Comparison of ENCODE assay signal across 15 cellular contexts in the genomic region with DNA sequence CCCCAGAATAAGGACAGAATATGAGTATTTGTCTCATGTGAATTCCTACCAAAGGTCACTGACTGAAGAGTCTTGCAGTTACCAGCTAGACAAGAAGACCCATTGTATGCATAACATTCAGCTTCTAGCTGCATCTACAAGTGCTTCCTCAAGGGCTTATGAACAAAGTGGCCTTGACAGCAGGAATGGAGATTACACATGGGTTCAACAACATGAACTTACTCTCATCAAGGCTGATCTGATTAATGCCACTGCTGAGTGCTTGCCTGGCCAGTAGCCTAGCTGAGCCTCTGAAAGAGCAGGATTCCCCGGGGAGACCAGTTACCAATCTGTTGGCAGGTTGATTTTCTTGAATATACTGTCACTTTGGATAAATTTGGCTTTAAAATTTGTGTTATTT.
DNase-seq lines count a peak whose midpoint lies in the region; ATAC-seq, FAIRE-seq and TF ChIP-seq lines count a peak whose summit lies in the region.
"Had no signal": no experiment of that assay in that cellular context is flagged by ENCODE, and none has a peak within 500 bp of the region (broad histone marks: within the 10 kb centered on the region; RNA-seq: fewer than 3 reads in every experiment).

No MANE protein-coding gene starts in this region.

- H3K9me3 ChIP-seq in BE2C, result 0 out of 2 replicates have a peak, but pooled peaks cover 2% of the 10 kb centered on the region
- H3K9me3 ChIP-seq in K562 (replicated peaks; ENCODE audit: control insufficient read depth, insufficient read depth, low read depth, low read length), result no peaks in the 10 kb centered on the region
- H3K9me3 ChIP-seq: esophagus squamous epithelium had no signal

- intact Hi-C loops in K562 (cut with micrococcal nuclease), result no loop called here

- TF ChIP-seq POLR2A in K562 (conservative IDR thresholded peaks at IDR 0.05), result no peak

- no peaks in the 10 kb centered on the region for H3K27me3 ChIP-seq in BE2C
- H3K27me3 ChIP-seq in K562 (ENCODE audit: control insufficient read depth in 2 of 2, insufficient read depth in 2 of 2, low read length in 2 of 2), result no peaks in the 10 kb centered on the region
- H3K27me3 ChIP-seq: esophagus squamous epithelium had no signal

- H3K27ac ChIP-seq in K562 (ENCODE audit: extremely low read depth, low read depth, low read length), result no peak overlapping the region
- H3K27ac ChIP-seq: esophagus squamous epithelium, parathyroid adenoma had no signal

- H2AFZ ChIP-seq in K562 (ENCODE audit: low read depth, low read length), result no peak overlapping the region
- H2AFZ ChIP-seq: parathyroid adenoma had no signal

- no peaks in the 10 kb centered on the region for H4K20me1 ChIP-seq in K562 (replicated peaks; ENCODE audit: control insufficient read depth, insufficient read depth, low read length)

- 15% methylated on average over 1 of the region's 1 CpG for WGBS in K562 (ENCODE audit: insufficient coverage, low coverage, missing lambda C conversion rate)

- H3K4me1 Mint-ChIP-seq in T-helper 2 cell treated with Interferon-gamma antibody and Interleukin-4, amounts not matched to agents 5 μg/mL and 100 μg/mL, for 36 hours (ENCODE audit: low read depth), result peaks cover 3% of the 10 kb centered on the region

- FAIRE-seq in K562 (lab: Jason Lieb, UNC), result no peak
- FAIRE-seq: urothelium cell line had no signal

- no TSS peak for BruUV-seq in K562 (replicated peaks; lab: Mats Ljungman, UMichigan)

- CTCF ChIA-PET in K562 (lab: Yijun Ruan, JAX; ENCODE audit: low intra/inter-chr PET ratio), result no interaction called here

- DNase-seq in BE2C, result peak; percentile 93
- DNase-seq in K562 (ENCODE audit: extremely low read depth in 1 of 4, low spot score in 3 of 4), result no peak
- DNase-seq in cerebellum (ENCODE audit: low spot score), result no peak
- DNase-seq in T-helper 2 cell treated with Interferon-gamma antibody and Interleukin-4, amounts not matched to agents 5 μg/mL and 100 μg/mL, for 36 hours (ENCODE audit: low spot score), result no peak
- DNase-seq: activated CD8-positive, alpha-beta memory T cell treated with anti-CD3 and anti-CD28 coated beads, Interleukin-2, amount 50 U/mL, for 48 hours; esophagus squamous epithelium; NCI-H1092; NCI-H526 treated with DMSO at 0.1 percent for 48 hours; SHP77 had no signal

- in situ Hi-C loops in K562 (cut with MboI), result no loop called here

- no peak overlapping the region for H3K4me3 Mint-ChIP-seq in T-helper 2 cell treated with Interferon-gamma antibody and Interleukin-4, amounts not matched to agents 5 μg/mL and 100 μg/mL, for 36 hours

- no peak for TF ChIP-seq CTCF in BE2C (IDR thresholded peaks at IDR 0.05; ENCODE audit: low read depth, low read length)
- no peak for TF ChIP-seq CTCF in K562 (IDR thresholded peaks at IDR 0.05 in 2 of 3, conservative IDR thresholded peaks at IDR 0.05 in 1 of 3; ENCODE audit: insufficient read depth in 2 of 3, low read depth in 1 of 3, low read length in 3 of 3)

- no peaks in the 10 kb centered on the region for H3K9me1 ChIP-seq in K562 (ENCODE audit: control insufficient read depth, insufficient read depth, low read length)

- no peak for TF ChIP-seq EP300 in K562 (IDR thresholded peaks at IDR 0.05; ENCODE audit: low read length)

- H3K36me3 ChIP-seq in BE2C (no peaks in the 10 kb centered on the region; the same call in 1 of the 2 replicates), K562 (ENCODE audit: control insufficient read depth, insufficient read depth, low read length) (no peaks in the 10 kb centered on the region)
- H3K36me3 ChIP-seq: esophagus squamous epithelium had no signal

- TF ChIP-seq RAD21 in K562 (CRISPR knock-in tag; conservative IDR thresholded peaks at IDR 0.05 in 1 of 2, IDR thresholded peaks at IDR 0.05 in 1 of 2), result no peak

- no peaks in the 10 kb centered on the region for H3K79me2 ChIP-seq in K562 (ENCODE audit: control insufficient read depth, insufficient read depth, low read length)
- H3K79me2 ChIP-seq: parathyroid adenoma had no signal

- H3K4me1 ChIP-seq in BE2C (peaks cover 47% of the 10 kb centered on the region), K562 (replicated peaks in 1 of 2; ENCODE audit: control insufficient read depth in 2 of 2, insufficient read depth in 2 of 2, low read length in 2 of 2) (no peaks in the 10 kb centered on the region)
- H3K4me1 ChIP-seq: esophagus squamous epithelium, parathyroid adenoma had no signal

- no peaks in the 10 kb centered on the region for H3K36me3 Mint-ChIP-seq in T-helper 2 cell treated with Interferon-gamma antibody and Interleukin-4, amounts not matched to agents 5 μg/mL and 100 μg/mL, for 36 hours (ENCODE audit: low read depth)

- POLR2A ChIA-PET in K562 (lab: Yijun Ruan, JAX), result no interaction called here

- H3K27ac Mint-ChIP-seq in T-helper 2 cell treated with Interferon-gamma antibody and Interleukin-4, amounts not matched to agents 5 μg/mL and 100 μg/mL, for 36 hours, result no peak overlapping the region

- no peaks in the 10 kb centered on the region for H3K27me3 Mint-ChIP-seq in T-helper 2 cell treated with Interferon-gamma antibody and Interleukin-4, amounts not matched to agents 5 μg/mL and 100 μg/mL, for 36 hours (ENCODE audit: low read depth)

- H3K9ac ChIP-seq in K562 (ENCODE audit: insufficient read depth in 1 of 2, low read depth in 2 of 2, low read length in 2 of 2), result no peak overlapping the region
- H3K9ac ChIP-seq: parathyroid adenoma had no signal

- ATAC-seq in GM19467 (IDR thresholded peaks at IDR 0.05; ENCODE audit: unreplicated experiment) (peak; percentile 22), HG03196 (IDR thresholded peaks at IDR 0.05; ENCODE audit: unreplicated experiment) (peak; percentile 29), K562 (peak; percentile 47), HG02798 (IDR thresholded peaks at IDR 0.05; ENCODE audit: poor library complexity, unreplicated experiment) (no peak), HG03521 (IDR thresholded peaks at IDR 0.05; ENCODE audit: unreplicated experiment) (no peak)

- H3K4me2 ChIP-seq in K562 (ENCODE audit: insufficient read depth, low read length), result no peak overlapping the region

- H3K4me3 ChIP-seq in BE2C (ENCODE audit: low read depth, low read length), result no peak overlapping the region
- no peak overlapping the region for H3K4me3 ChIP-seq in K562
- H3K4me3 ChIP-seq: esophagus squamous epithelium had no signal

- H3K9me3 Mint-ChIP-seq in T-helper 2 cell treated with Interferon-gamma antibody and Interleukin-4, amounts not matched to agents 5 μg/mL and 100 μg/mL, for 36 hours, result no peaks in the 10 kb centered on the region

TF ChIP-seq in K562, 482 proteins besides CTCF, POLR2A, EP300 and RAD21:
- no peak for TF ChIP-seq ZNF444 (CRISPR knock-in tag; IDR thresholded peaks at IDR 0.05)

Comparison
In these comparisons a context has a peak if more than half of its experiments do, and no peak if none do; other contexts are left out.
1. ATAC-seq: peak in GM19467 (single experiment), HG03196 (single experiment) and K562 (single experiment); none in HG02798 (single experiment) and HG03521 (single experiment).